Comparison of ENCODE assay signal across 20 cellular contexts in genomic region chr17:16073845-16074244, GRCh38.
A peak's percentile ranks its signal among the peaks of the same experiment; 100 is the strongest.
DNase-seq lines count a peak whose midpoint lies in the region; ATAC-seq and TF ChIP-seq lines count a peak whose summit lies in the region.
"Had no signal": no experiment of that assay in that cellular context is flagged by ENCODE, and none has a peak within 500 bp of the region (broad histone marks: within the 10 kb centered on the region; RNA-seq: fewer than 3 reads in every experiment).

No MANE protein-coding gene starts in this region.

- peak overlapping the region; percentile 7 for H3K27ac Mint-ChIP-seq in activated naive CD8-positive, alpha-beta T cell treated with anti-CD3 and anti-CD28 coated beads, Interleukin-2, amount 10 ng/mL, durations not matched to agents 7 days and 5 days
- no peak overlapping the region for H3K27ac Mint-ChIP-seq in activated naive CD8-positive, alpha-beta T cell treated with anti-CD3 and anti-CD28 coated beads for 36 hours
- peak overlapping the region; percentile 11 for H3K27ac Mint-ChIP-seq in endodermal cell
- no peak overlapping the region for H3K27ac Mint-ChIP-seq in mesothelial cell of epicardium

- POLR2A ChIA-PET in activated naive CD8-positive, alpha-beta T cell treated with anti-CD3 and anti-CD28 coated beads, Interleukin-2, amount 10 ng/mL, durations not matched to agents 7 days and 5 days (lab: Charles Lee) = no interaction called here

- peak; percentile 1 to 27 for DNase-seq in NCI-H526 (lab: John Stamatoyannopoulos, UW)
- DNase-seq in NCI-H526 treated with DMSO at 0.1 percent for 48 hours (lab: John Stamatoyannopoulos, UW) = no peak
- DNase-seq in activated naive CD8-positive, alpha-beta T cell treated with anti-CD3 and anti-CD28 coated beads, Interleukin-2, amount 10 ng/mL, durations not matched to agents 7 days and 5 days = no peak
- no peak for DNase-seq in activated naive CD8-positive, alpha-beta T cell treated with anti-CD3 and anti-CD28 coated beads for 36 hours
- no peak for DNase-seq in endodermal cell
- DNase-seq in osteoblast (ENCODE audit: insufficient read length, low spot score, missing footprints) = no peak
- DNase-seq in NCI-H2081 treated with DMSO at 0.1 percent for 48 hours (lab: John Stamatoyannopoulos, UW) = no peak
- DNase-seq in mesothelial cell of epicardium (ENCODE audit: low spot score in 2 of 2, unreplicated experiment in 2 of 2) = no peak
- DNase-seq: ACHN, COR-L47, DMS53, NCI-H1105 treated with DMSO at 0.1 percent for 48 hours, NCI-H2029, NCI-H446 treated with DMSO at 0.1 percent for 48 hours, NCI-H69, Right ventricle myocardium superior, RPMI8226 had no signal

- H3K36me3 ChIP-seq in endodermal cell (ENCODE audit: control insufficient read depth, insufficient read depth, low read length) (peaks cover 87% of the 10 kb centered on the region), osteoblast (ENCODE audit: insufficient read depth, low read length) (peaks cover 71% of the 10 kb centered on the region)

- no peak for TF ChIP-seq CTCF in endodermal cell (conservative IDR thresholded peaks at IDR 0.05)
- TF ChIP-seq CTCF in osteoblast (IDR thresholded peaks at IDR 0.05; ENCODE audit: extremely low read depth, low read depth, low read length) = no peak
- no peak for TF ChIP-seq CTCF in mesothelial cell of epicardium (IDR thresholded peaks at IDR 0.05; ENCODE audit: unreplicated experiment)

- H3K36me3 Mint-ChIP-seq in activated naive CD8-positive, alpha-beta T cell treated with anti-CD3 and anti-CD28 coated beads, Interleukin-2, amount 10 ng/mL, durations not matched to agents 7 days and 5 days = peaks cover 37% of the 10 kb centered on the region
- peaks cover 19% of the 10 kb centered on the region for H3K36me3 Mint-ChIP-seq in activated naive CD8-positive, alpha-beta T cell treated with anti-CD3 and anti-CD28 coated beads for 36 hours
- H3K36me3 Mint-ChIP-seq in endodermal cell (ENCODE audit: low read depth) = peaks cover 75% of the 10 kb centered on the region
- H3K36me3 Mint-ChIP-seq in mesothelial cell of epicardium = peaks cover 51% of the 10 kb centered on the region

- no peak for ATAC-seq in activated naive CD8-positive, alpha-beta T cell treated with anti-CD3 and anti-CD28 coated beads, Interleukin-2, amount 10 ng/mL, durations not matched to agents 7 days and 5 days (ENCODE audit: low read depth)
- ATAC-seq: K562 had no signal

- peaks cover 13% of the 10 kb centered on the region for H3K79me2 ChIP-seq in osteoblast (ENCODE audit: insufficient read depth, low read length)

- 95 to 98% methylated on average over 4 of the region's 4 CpGs for WGBS in endodermal cell (ENCODE audit: insufficient coverage in 1 of 2, insufficient read length in 1 of 2), 2 experiments

- H3K4me1 ChIP-seq in endodermal cell (ENCODE audit: control insufficient read depth, insufficient read depth, low read length) = no peaks in the 10 kb centered on the region
- no peaks in the 10 kb centered on the region for H3K4me1 ChIP-seq in osteoblast (ENCODE audit: insufficient read depth, low read length)
- H3K4me1 ChIP-seq: SJSA1 had no signal

- no peak overlapping the region for H3K4me2 ChIP-seq in osteoblast (ENCODE audit: insufficient read depth, low read length)

- H4K20me1 ChIP-seq in osteoblast (ENCODE audit: insufficient read depth, low read length) = no peaks in the 10 kb centered on the region

- H3K9me3 ChIP-seq in endodermal cell (ENCODE audit: control insufficient read depth, low read length) (peaks cover 1% of the 10 kb centered on the region), osteoblast (ENCODE audit: low read depth, low read length) (no peaks in the 10 kb centered on the region)
- H3K9me3 ChIP-seq: SJSA1 had no signal

- H3K27ac ChIP-seq in endodermal cell (ENCODE audit: low read depth, low read length) (no peak overlapping the region), osteoblast (ENCODE audit: low read depth, low read length) (no peak overlapping the region)
- H3K27ac ChIP-seq: 22Rv1, SJSA1 had no signal

- H3K4me3 Mint-ChIP-seq in activated naive CD8-positive, alpha-beta T cell treated with anti-CD3 and anti-CD28 coated beads, Interleukin-2, amount 10 ng/mL, durations not matched to agents 7 days and 5 days = no peak overlapping the region
- H3K4me3 Mint-ChIP-seq in activated naive CD8-positive, alpha-beta T cell treated with anti-CD3 and anti-CD28 coated beads for 36 hours = no peak overlapping the region
- H3K4me3 Mint-ChIP-seq in endodermal cell (no peak overlapping the region), mesothelial cell of epicardium (no peak overlapping the region)

- H2AFZ ChIP-seq in osteoblast (ENCODE audit: low read length) = no peak overlapping the region

- H3K4me3 ChIP-seq in endodermal cell (ENCODE audit: low read length) (no peak overlapping the region), osteoblast (ENCODE audit: insufficient read depth, low read length) (no peak overlapping the region)
- H3K4me3 ChIP-seq: K562, SJSA1 had no signal

- no peaks in the 10 kb centered on the region for H3K9me3 Mint-ChIP-seq in activated naive CD8-positive, alpha-beta T cell treated with anti-CD3 and anti-CD28 coated beads, Interleukin-2, amount 10 ng/mL, durations not matched to agents 7 days and 5 days
- no peaks in the 10 kb centered on the region for H3K9me3 Mint-ChIP-seq in activated naive CD8-positive, alpha-beta T cell treated with anti-CD3 and anti-CD28 coated beads for 36 hours
- H3K9me3 Mint-ChIP-seq in endodermal cell (no peaks in the 10 kb centered on the region), mesothelial cell of epicardium (no peaks in the 10 kb centered on the region)

- H3K27me3 Mint-ChIP-seq in activated naive CD8-positive, alpha-beta T cell treated with anti-CD3 and anti-CD28 coated beads, Interleukin-2, amount 10 ng/mL, durations not matched to agents 7 days and 5 days = no peaks in the 10 kb centered on the region
- H3K27me3 Mint-ChIP-seq in activated naive CD8-positive, alpha-beta T cell treated with anti-CD3 and anti-CD28 coated beads for 36 hours = no peaks in the 10 kb centered on the region
- H3K27me3 Mint-ChIP-seq in endodermal cell (ENCODE audit: insufficient read depth) = no peaks in the 10 kb centered on the region
- H3K27me3 Mint-ChIP-seq in mesothelial cell of epicardium (ENCODE audit: low read depth) = no peaks in the 10 kb centered on the region

- no peak overlapping the region for H3K9ac ChIP-seq in endodermal cell (ENCODE audit: extremely low read depth, low read length, poor library complexity, severe bottlenecking)

- no peaks in the 10 kb centered on the region for H3K4me1 Mint-ChIP-seq in activated naive CD8-positive, alpha-beta T cell treated with anti-CD3 and anti-CD28 coated beads, Interleukin-2, amount 10 ng/mL, durations not matched to agents 7 days and 5 days
- peaks cover 2% of the 10 kb centered on the region for H3K4me1 Mint-ChIP-seq in activated naive CD8-positive, alpha-beta T cell treated with anti-CD3 and anti-CD28 coated beads for 36 hours
- no peaks in the 10 kb centered on the region for H3K4me1 Mint-ChIP-seq in endodermal cell
- H3K4me1 Mint-ChIP-seq in mesothelial cell of epicardium = no peaks in the 10 kb centered on the region

- no peaks in the 10 kb centered on the region for H3K27me3 ChIP-seq in endodermal cell (ENCODE audit: control insufficient read depth, insufficient read depth, low read length, poor library complexity, severe bottlenecking)
- no peaks in the 10 kb centered on the region for H3K27me3 ChIP-seq in osteoblast (ENCODE audit: insufficient read depth, low read length)
- H3K27me3 ChIP-seq: SJSA1 had no signal

Comparison
In these comparisons a context has a peak if more than half of its experiments do, and no peak if none do; other contexts are left out.
1. DNase-seq: peak in NCI-H526 (2 of 2); none in NCI-H526 treated with DMSO at 0.1 percent for 48 hours (single experiment), activated naive CD8-positive, alpha-beta T cell treated with anti-CD3 and anti-CD28 coated beads, Interleukin-2, amount 10 ng/mL, durations not matched to agents 7 days and 5 days (single experiment), activated naive CD8-positive, alpha-beta T cell treated with anti-CD3 and anti-CD28 coated beads for 36 hours (single experiment), endodermal cell (single experiment), osteoblast (single experiment), NCI-H2081 treated with DMSO at 0.1 percent for 48 hours (single experiment) and mesothelial cell of epicardium (0 of 2).
2. H3K27ac Mint-ChIP-seq: peak in activated naive CD8-positive, alpha-beta T cell treated with anti-CD3 and anti-CD28 coated beads, Interleukin-2, amount 10 ng/mL, durations not matched to agents 7 days and 5 days (single experiment) and endodermal cell (single experiment); none in activated naive CD8-positive, alpha-beta T cell treated with anti-CD3 and anti-CD28 coated beads for 36 hours (single experiment) and mesothelial cell of epicardium (single experiment).